ENCODE assay signal across 30 cellular contexts in the genomic region with DNA sequence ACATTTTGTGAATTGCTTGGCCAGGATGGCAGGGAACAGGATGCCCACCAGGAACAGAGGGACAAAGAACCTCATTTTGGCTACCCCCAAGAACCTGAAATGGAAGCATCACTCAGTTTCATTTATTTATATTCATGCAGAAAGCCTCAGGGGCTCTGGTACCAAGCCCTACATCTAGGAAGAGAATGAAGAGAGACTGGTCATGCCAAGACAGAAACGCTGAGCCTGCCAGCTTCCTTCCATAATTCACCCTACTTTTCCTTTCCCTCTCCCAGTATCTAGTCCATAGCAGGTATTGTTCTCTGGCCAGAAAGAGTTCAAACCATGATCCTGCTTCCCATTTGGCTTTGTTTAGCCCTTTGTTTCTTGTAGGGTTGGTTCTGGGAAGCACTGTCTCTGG. TPM values are rescaled to one million over a fixed set of nuclear protein-coding genes. Genes with fewer than 3 reads are reported as not detected.
"Had no signal": no experiment of that assay in that cellular context is flagged by ENCODE, and none has a peak within 500 bp of the region (broad histone marks: within the 10 kb centered on the region; RNA-seq: fewer than 3 reads in every experiment).

A gene (minus strand): TSS at position 101 of the 400 bp plus-strand sequence. CDS start 26 bp downstream, at position 75.

- DNase-seq: stimulated activated CD4-positive, alpha-beta T cell treated with anti-CD3 and anti-CD28 coated beads, Interleukin-1b, Interleukin-23, amount 100 ng/mL, for 48 hours; stimulated activated CD4-positive, alpha-beta T cell treated with anti-CD3 and anti-CD28 coated beads, Interleukin-2, amount 100 ng/mL, for 48 hours; stimulated activated CD4-positive, alpha-beta T cell treated with anti-CD3 and anti-CD28 coated beads, Interleukin-4, amount 100 ng/mL, for 1 hour; stimulated activated CD4-positive, alpha-beta T cell treated with anti-CD3 and anti-CD28 coated beads, Interleukin-4, amount 100 ng/mL, for 24 hours; stimulated activated CD4-positive, alpha-beta T cell treated with anti-CD3 and anti-CD28 coated beads, Interleukin-4, amount 100 ng/mL, for 4 hours; stimulated activated CD8-positive, alpha-beta memory T cell treated with anti-CD3 and anti-CD28 coated beads, Interleukin-4, amount 100 ng/mL, for 48 hours; stimulated activated naive CD4-positive, alpha-beta T cell; stimulated activated naive CD4-positive, alpha-beta T cell treated with Interleukin-2 at 50 U/mL for 16 hours; stimulated activated naive CD8-positive, alpha-beta T cell treated with anti-CD3 and anti-CD28 coated beads, Interleukin-15, amount 100 ng/mL, for 72 hours; stimulated activated naive CD8-positive, alpha-beta T cell treated with anti-CD3 and anti-CD28 coated beads, Interleukin-15, Interleukin-2, amounts not matched to agents 100 U/mL and 50 U/mL, for 24 hours; stomach; thyroid gland; tibial artery; transverse colon; trophoblast cell; upper lobe of left lung; upper lobe of right lung; uterus had no signal

- H3K36me3 Mint-ChIP-seq: stimulated activated effector memory CD8-positive, alpha-beta T cell treated with anti-CD3 and anti-CD28 coated beads, Interleukin-12 subunit alpha, Interleukin-12 subunit beta, amount 100 ng/mL, for 72 hours; stimulated activated memory B cell treated with anti-CD40 and anti-IgM and Interleukin-4, amounts not matched to agents 10 μg/mL and 1 μg/mL and 100 μg/mL, for 72 hours; type B pancreatic cell had no signal

- H3K4me3 ChIP-seq: stomach, suprapubic skin, thoracic aorta, thyroid gland, tibial artery, tibial nerve, transverse colon, upper lobe of left lung, upper lobe of right lung, uterus, vagina had no signal

- H3K27me3 ChIP-seq: stomach, thyroid gland, tibial artery, tibial nerve, transverse colon, upper lobe of left lung, upper lobe of right lung, uterus, vagina had no signal

- H3K9me3 ChIP-seq: stomach, suprapubic skin, thoracic aorta, thyroid gland, tibial artery, tibial nerve, transverse colon, upper lobe of left lung, upper lobe of right lung, uterus, vagina had no signal

- H3K4me1 ChIP-seq: stomach, suprapubic skin, thyroid gland, tibial artery, tibial nerve, transverse colon, upper lobe of left lung, upper lobe of right lung, uterus, vagina had no signal

- H3K27ac Mint-ChIP-seq: stimulated activated effector memory CD8-positive, alpha-beta T cell treated with anti-CD3 and anti-CD28 coated beads, Interleukin-12 subunit alpha, Interleukin-12 subunit beta, amount 100 ng/mL, for 72 hours; stimulated activated memory B cell treated with anti-CD40 and anti-IgM and Interleukin-4, amounts not matched to agents 10 μg/mL and 1 μg/mL and 100 μg/mL, for 72 hours; stimulated activated naive CD8-positive, alpha-beta T cell treated with anti-CD3 and anti-CD28 coated beads, Interleukin-15, amount 100 ng/mL, for 72 hours; stimulated activated naive CD8-positive, alpha-beta T cell treated with anti-CD3 and anti-CD28 coated beads, Interleukin-15, Interleukin-2, amounts not matched to agents 100 ng/mL and 50 ng/mL, for 24 hours; type B pancreatic cell had no signal

- H3K27ac ChIP-seq: stomach, suprapubic skin, thoracic aorta, thyroid gland, tibial artery, tibial nerve, transverse colon, upper lobe of left lung, upper lobe of right lung, uterus, vagina had no signal

- H3K9me3 Mint-ChIP-seq: stimulated activated effector memory CD8-positive, alpha-beta T cell treated with anti-CD3 and anti-CD28 coated beads, Interleukin-12 subunit alpha, Interleukin-12 subunit beta, amount 100 ng/mL, for 72 hours; stimulated activated memory B cell treated with anti-CD40 and anti-IgM and Interleukin-4, amounts not matched to agents 10 μg/mL and 1 μg/mL and 100 μg/mL, for 72 hours; stimulated activated naive CD8-positive, alpha-beta T cell treated with anti-CD3 and anti-CD28 coated beads, Interleukin-15, amount 100 ng/mL, for 72 hours; stimulated activated naive CD8-positive, alpha-beta T cell treated with anti-CD3 and anti-CD28 coated beads, Interleukin-15, Interleukin-2, amounts not matched to agents 100 ng/mL and 50 ng/mL, for 24 hours; type B pancreatic cell had no signal

- H3K36me3 ChIP-seq: stomach, suprapubic skin, thoracic aorta, thyroid gland, tibial artery, tibial nerve, transverse colon, upper lobe of left lung, upper lobe of right lung, uterus, vagina had no signal

- H3K4me3 Mint-ChIP-seq: stimulated activated effector memory CD8-positive, alpha-beta T cell treated with anti-CD3 and anti-CD28 coated beads, Interleukin-12 subunit alpha, Interleukin-12 subunit beta, amount 100 ng/mL, for 72 hours; stimulated activated memory B cell treated with anti-CD40 and anti-IgM and Interleukin-4, amounts not matched to agents 10 μg/mL and 1 μg/mL and 100 μg/mL, for 72 hours; stimulated activated naive CD8-positive, alpha-beta T cell treated with anti-CD3 and anti-CD28 coated beads, Interleukin-15, amount 100 ng/mL, for 72 hours; stimulated activated naive CD8-positive, alpha-beta T cell treated with anti-CD3 and anti-CD28 coated beads, Interleukin-15, Interleukin-2, amounts not matched to agents 100 ng/mL and 50 ng/mL, for 24 hours; type B pancreatic cell had no signal

- ATAC-seq: stimulated activated effector memory CD8-positive, alpha-beta T cell treated with anti-CD3 and anti-CD28 coated beads, Interleukin-12 subunit alpha, Interleukin-12 subunit beta, amount 100 ng/mL, for 72 hours; stimulated activated memory B cell treated with anti-CD40 and anti-IgM and Interleukin-4, amounts not matched to agents 10 μg/mL and 1 μg/mL and 100 μg/mL, for 72 hours; stimulated activated naive CD8-positive, alpha-beta T cell treated with anti-CD3 and anti-CD28 coated beads, Interleukin-15, amount 100 ng/mL, for 72 hours; stimulated activated naive CD8-positive, alpha-beta T cell treated with anti-CD3 and anti-CD28 coated beads, Interleukin-15, Interleukin-2, amounts not matched to agents 100 U/mL and 50 U/mL, for 24 hours; upper lobe of right lung had no signal

- H3K4me1 Mint-ChIP-seq: stimulated activated effector memory CD8-positive, alpha-beta T cell treated with anti-CD3 and anti-CD28 coated beads, Interleukin-12 subunit alpha, Interleukin-12 subunit beta, amount 100 ng/mL, for 72 hours had no signal

RNA-seq across cellular contexts. Expression of the gene that starts here (rescaled TPM):
- total RNA-seq: stomach, subcutaneous adipose tissue, suprapubic skin, temporal lobe, thoracic aorta, thyroid gland, tibial nerve, transverse colon, upper lobe of left lung, upper lobe of right lung, ureter, urinary bladder, uterus, vagina had no signal
- polyA plus RNA-seq: stomach, urinary bladder had no signal
